Comparison of ENCODE assay signal across 22 cellular contexts in genomic region chr2:101354420-101354819, GRCh38. TPM values are rescaled to one million over a fixed set of nuclear protein-coding genes. Genes with fewer than 3 reads are reported as not detected.
A peak's percentile ranks its signal among the peaks of the same experiment; 100 is the strongest.
DNase-seq lines count a peak whose midpoint lies in the region; ATAC-seq and TF ChIP-seq lines count a peak whose summit lies in the region.
"Had no signal": no experiment of that assay in that cellular context is flagged by ENCODE, and none has a peak within 500 bp of the region (broad histone marks: within the 10 kb centered on the region; RNA-seq: fewer than 3 reads in every experiment).

No MANE protein-coding gene starts in this region.

- no peaks in the 10 kb centered on the region for H3K9me3 ChIP-seq in RWPE2 (ENCODE audit: severe bottlenecking)
- no peaks in the 10 kb centered on the region for H3K9me3 ChIP-seq in neural progenitor cell (ENCODE audit: low read depth)
- no peaks in the 10 kb centered on the region for H3K9me3 ChIP-seq in CD8-positive, alpha-beta T cell (ENCODE audit: low read length)
- H3K9me3 ChIP-seq: BLaER1 had no signal

- no peaks in the 10 kb centered on the region for H3K9me2 ChIP-seq in GM23338 (ENCODE audit: insufficient read depth)

- H3K9ac ChIP-seq in neural progenitor cell: no peak overlapping the region
- H3K9ac ChIP-seq: BLaER1 had no signal

- H3K36me3 ChIP-seq in GM23338 (ENCODE audit: insufficient read depth): no peaks in the 10 kb centered on the region
- no peaks in the 10 kb centered on the region for H3K36me3 ChIP-seq in RWPE2 (ENCODE audit: low read depth)
- no peaks in the 10 kb centered on the region for H3K36me3 ChIP-seq in neural progenitor cell
- no peaks in the 10 kb centered on the region for H3K36me3 ChIP-seq in CD8-positive, alpha-beta T cell (ENCODE audit: insufficient read depth, low read length)
- H3K36me3 ChIP-seq: BLaER1 had no signal

- H3K4me3 ChIP-seq in GM23338 (no peak overlapping the region), RWPE2 (ENCODE audit: severe bottlenecking) (no peak overlapping the region), neural progenitor cell (no peak overlapping the region)
- H3K4me3 ChIP-seq in CD8-positive, alpha-beta T cell (ENCODE audit: low read depth, low read length): no peak overlapping the region
- H3K4me3 ChIP-seq: BLaER1, GM12878 had no signal

- POLR2A ChIA-PET in CD8-positive, alpha-beta T cell (lab: Charles Lee): no interaction called here

- H3K79me2 ChIP-seq in GM23338 (replicated peaks; ENCODE audit: insufficient read depth) (no peaks in the 10 kb centered on the region), neural progenitor cell (ENCODE audit: low read depth) (no peaks in the 10 kb centered on the region)

- ATAC-seq in GM23338 (no peak), RWPE2 (ENCODE audit: low read depth) (no peak), GM19452 (IDR thresholded peaks at IDR 0.05; ENCODE audit: unreplicated experiment) (no peak)
- no peak for ATAC-seq in CD8-positive, alpha-beta T cell
- ATAC-seq: GM12878 had no signal

- H3K27me3 ChIP-seq in GM23338 (ENCODE audit: insufficient read depth) (no peaks in the 10 kb centered on the region), RWPE2 (ENCODE audit: insufficient read depth, poor library complexity, severe bottlenecking) (no peaks in the 10 kb centered on the region), neural progenitor cell (no peaks in the 10 kb centered on the region)
- H3K27me3 ChIP-seq in CD8-positive, alpha-beta T cell (ENCODE audit: insufficient read depth, low read length): no peaks in the 10 kb centered on the region
- H3K27me3 ChIP-seq: BLaER1 had no signal

- H4K20me1 ChIP-seq in GM23338 (replicated peaks; ENCODE audit: insufficient read depth) (no peaks in the 10 kb centered on the region), neural progenitor cell (ENCODE audit: low read depth) (no peaks in the 10 kb centered on the region)
- H4K20me1 ChIP-seq: BLaER1 had no signal

- H3K27ac Mint-ChIP-seq in GM23338 (no peak overlapping the region), neural progenitor cell (no peak overlapping the region), chondrocyte (ENCODE audit: unreplicated experiment) (no peak overlapping the region)
- no peak overlapping the region for H3K27ac Mint-ChIP-seq in CD8-positive, alpha-beta T cell

- no peaks in the 10 kb centered on the region for H3K36me3 Mint-ChIP-seq in GM23338 (ENCODE audit: low read depth)
- no peaks in the 10 kb centered on the region for H3K36me3 Mint-ChIP-seq in neural progenitor cell
- H3K36me3 Mint-ChIP-seq in CD8-positive, alpha-beta T cell: no peaks in the 10 kb centered on the region
- H3K36me3 Mint-ChIP-seq in chondrocyte (ENCODE audit: low read depth): no peaks in the 10 kb centered on the region
- H3K36me3 Mint-ChIP-seq: CD14-positive monocyte; CD4-positive, alpha-beta memory T cell had no signal

- H3K4me3 Mint-ChIP-seq in GM23338 (no peak overlapping the region), neural progenitor cell (no peak overlapping the region), chondrocyte (ENCODE audit: unreplicated experiment) (no peak overlapping the region)
- no peak overlapping the region for H3K4me3 Mint-ChIP-seq in CD8-positive, alpha-beta T cell
- H3K4me3 Mint-ChIP-seq: CD14-positive monocyte; CD4-positive, alpha-beta memory T cell had no signal

- no peaks in the 10 kb centered on the region for H3F3A ChIP-seq in GM23338 (replicated peaks; ENCODE audit: low read depth)
- no peaks in the 10 kb centered on the region for H3F3A ChIP-seq in neural progenitor cell (ENCODE audit: low read depth)

- no peak for DNase-seq in GM23338 (ENCODE audit: low spot score)
- no peak for DNase-seq in RWPE2 (ENCODE audit: low spot score)
- no peak for DNase-seq in neural progenitor cell (ENCODE audit: low spot score)
- DNase-seq in CD8-positive, alpha-beta T cell: no peak
- DNase-seq in chondrocyte (ENCODE audit: low spot score): no peak
- DNase-seq in GOT3 (lab: John Stamatoyannopoulos, UW): no peak
- DNase-seq: 8988T; CD4-positive, alpha-beta memory T cell; DMS 273 treated with DMSO at 0.1 percent for 48 hours; DMS53; DND-41; EL; HCEC 1CT had no signal

- H2AFZ ChIP-seq in GM23338: peak overlapping the region; percentile 91
- H2AFZ ChIP-seq in neural progenitor cell (replicated peaks): peak overlapping the region; percentile 76

- peaks cover 13% of the 10 kb centered on the region for H3K4me1 Mint-ChIP-seq in GM23338
- H3K4me1 Mint-ChIP-seq in neural progenitor cell: peaks cover 3% of the 10 kb centered on the region
- H3K4me1 Mint-ChIP-seq in CD8-positive, alpha-beta T cell (ENCODE audit: low read depth): peaks cover 4% of the 10 kb centered on the region
- H3K4me1 Mint-ChIP-seq in chondrocyte (ENCODE audit: low read depth): peaks cover 5% of the 10 kb centered on the region

- H3K27me3 Mint-ChIP-seq in GM23338 (ENCODE audit: insufficient read depth, low read depth, poor library complexity): peaks cover 11% of the 10 kb centered on the region
- peaks cover 4% of the 10 kb centered on the region for H3K27me3 Mint-ChIP-seq in neural progenitor cell (ENCODE audit: insufficient read depth, low read depth)
- H3K27me3 Mint-ChIP-seq in CD8-positive, alpha-beta T cell (ENCODE audit: low read depth): no peaks in the 10 kb centered on the region
- H3K27me3 Mint-ChIP-seq in chondrocyte (ENCODE audit: low read depth): peaks cover 3% of the 10 kb centered on the region
- H3K27me3 Mint-ChIP-seq: CD4-positive, alpha-beta memory T cell had no signal

- CTCF ChIA-PET in CD8-positive, alpha-beta T cell (lab: Charles Lee): interaction anchor here (0.5 to 6.4 kb wide), 4 partner anchors 14 to 481 kb away, joined by 3 to 45 read pairs (median 4); partner anchors contain the start of gene CREG2

- TF ChIP-seq CTCF in GM23338 (conservative IDR thresholded peaks at IDR 0.05; ENCODE audit: low read depth in 2 of 2) (no peak), RWPE2 (IDR thresholded peaks at IDR 0.05; ENCODE audit: poor library complexity, severe bottlenecking) (no peak), neural progenitor cell (IDR thresholded peaks at IDR 0.05) (no peak), chondrocyte (IDR thresholded peaks at IDR 0.05) (no peak)
- TF ChIP-seq CTCF in CD8-positive, alpha-beta T cell (IDR thresholded peaks at IDR 0.05): no peak

- H3K9me3 Mint-ChIP-seq in GM23338 (no peaks in the 10 kb centered on the region), neural progenitor cell (no peaks in the 10 kb centered on the region), chondrocyte (ENCODE audit: low read depth) (no peaks in the 10 kb centered on the region)
- H3K9me3 Mint-ChIP-seq in CD8-positive, alpha-beta T cell: no peaks in the 10 kb centered on the region
- H3K9me3 Mint-ChIP-seq: CD4-positive, alpha-beta memory T cell had no signal

- no peak overlapping the region for H3K27ac ChIP-seq in GM23338 (ENCODE audit: low read depth)
- H3K27ac ChIP-seq in RWPE2 (ENCODE audit: poor library complexity, severe bottlenecking): peak overlapping the region; percentile 98
- H3K27ac ChIP-seq in neural progenitor cell: no peak overlapping the region
- H3K27ac ChIP-seq in CD8-positive, alpha-beta T cell (ENCODE audit: low read depth, low read length): no peak overlapping the region
- H3K27ac ChIP-seq: BLaER1 had no signal

- H3K4me2 ChIP-seq in GM23338: no peak overlapping the region
- H3K4me2 ChIP-seq in neural progenitor cell: no peak overlapping the region
- H3K4me2 ChIP-seq: BLaER1 had no signal

- H3K4me1 ChIP-seq in GM23338 (ENCODE audit: insufficient read depth): 0 out of 2 replicates have a peak, but pooled peaks cover 4% of the 10 kb centered on the region
- peaks cover 28% of the 10 kb centered on the region for H3K4me1 ChIP-seq in RWPE2 (ENCODE audit: insufficient read depth, poor library complexity, severe bottlenecking)
- H3K4me1 ChIP-seq in neural progenitor cell: no peaks in the 10 kb centered on the region
- no peaks in the 10 kb centered on the region for H3K4me1 ChIP-seq in CD8-positive, alpha-beta T cell (ENCODE audit: insufficient read depth, low read length)
- H3K4me1 ChIP-seq: BLaER1 had no signal

- intact Hi-C loops in CD8-positive, alpha-beta T cell (cut with DNase I, micrococcal nuclease): no loop called here

TF ChIP-seq in GM23338, 12 proteins besides CTCF, POLR2A, EP300 and RAD21 (continues in another document):
- TF ChIP-seq NANOG (IDR thresholded peaks at IDR 0.05; ENCODE audit: borderline replicate concordance): no peak

RNA-seq across cellular contexts. Expression of gene CREG2, which starts 32.9 kb away (rescaled TPM):
- 0.12 and 2.6 TPM in 2 replicates for total RNA-seq in GM23338 (2014; rRNA removed; shearing (Covaris generic))
- 1.5 and 1.7 TPM in 2 replicates for polyA plus RNA-seq in GM23338 (2016; fragmentation: Nextera tagmentation; extraction: Ambion mirVana)
- total RNA-seq in neural progenitor cell (ENCODE audit: low replicate concordance) (0.28 TPM in 1 of 2 replicates, not detected in the other), chondrocyte (not detected in 3 replicates)
- total RNA-seq in CD8-positive, alpha-beta T cell: not detected
- total RNA-seq: A673; CD4-positive, alpha-beta memory T cell; G401; GM12878; H4; HT-29 had no signal
- polyA plus RNA-seq: AG04450, CD14-positive monocyte, GM12878 had no signal

RNA-seq across cellular contexts. Expression of gene RNF149, which starts 45.9 kb away (rescaled TPM):
- 42.4 and 47.6 TPM in 2 replicates for total RNA-seq in GM23338 (2014; rRNA removed; shearing (Covaris generic))
- 37.2 and 38.8 TPM in 2 replicates for polyA plus RNA-seq in GM23338 (2016; fragmentation: Nextera tagmentation; extraction: Ambion mirVana)
- total RNA-seq in neural progenitor cell (ENCODE audit: low replicate concordance) (28.1 and 35.0 TPM in 2 replicates), chondrocyte (26.2 to 28.3 TPM (median 26.8 TPM) in 3 replicates)
- total RNA-seq in CD8-positive, alpha-beta T cell: 100 to 1,000 TPM; 128 to 129 TPM
